Comparison of ENCODE assay signal across 1 cellular context in genomic region chr5:10396552-10396951, GRCh38.
TF ChIP-seq lines count a peak whose summit lies in the region.

No MANE protein-coding gene starts in this region.

TF ChIP-seq in K562, 482 proteins besides CTCF, POLR2A, EP300 and RAD21:
- TF ChIP-seq SUPT5H (IDR thresholded peaks at IDR 0.05) (peak; percentile 52), CREM (IDR thresholded peaks at IDR 0.05; ENCODE audit: low read depth) (no peak)
TF ChIP-seq in K562: peak in this region for 1.
